ENCODE assay signal across 8 cellular contexts in genomic region chr13:48126944-48127814, GRCh38. TPM values are rescaled to one million over a fixed set of nuclear protein-coding genes. Genes with fewer than 3 reads are reported as not detected.
A peak's percentile ranks its signal among the peaks of the same experiment; 100 is the strongest.
DNase-seq lines count a peak whose midpoint lies in the region; ATAC-seq, FAIRE-seq and TF ChIP-seq lines count a peak whose summit lies in the region.

No MANE protein-coding gene starts in this region.

- H3K27me3 Mint-ChIP-seq in activated naive CD8-positive, alpha-beta T cell treated with anti-CD3 and anti-CD28 coated beads for 36 hours, result no peaks in the 10 kb centered on the region
- H3K27me3 Mint-ChIP-seq in osteocyte (ENCODE audit: unreplicated experiment), result peaks cover 23% of the 10 kb centered on the region

- no TSS peak for BruUV-seq in Panc1 (replicated peaks; lab: Mats Ljungman, UMichigan)

- no peaks in the 10 kb centered on the region for H3K9me3 Mint-ChIP-seq in activated naive CD8-positive, alpha-beta T cell treated with anti-CD3 and anti-CD28 coated beads for 36 hours
- H3K9me3 Mint-ChIP-seq in osteocyte (ENCODE audit: unreplicated experiment), result no peaks in the 10 kb centered on the region

- no peaks in the 10 kb centered on the region for H3K27me3 ChIP-seq in Panc1 (ENCODE audit: control insufficient read depth, insufficient read depth, low read length)

- POLR2A ChIA-PET in Panc1 (lab: Charles Lee), result no interaction called here

- no peak overlapping the region for H3K4me3 ChIP-seq in Panc1 (ENCODE audit: low read depth in 2 of 2, low read length in 2 of 2)

- peak; percentile 83 to 85 for DNase-seq in AML-193 (lab: John Stamatoyannopoulos, UW)
- DNase-seq in GM18507 (ENCODE audit: extremely low spot score, insufficient read length, low read depth), result peak; percentile 22
- DNase-seq in HuH-7.5 (ENCODE audit: low spot score), result peak; percentile 32
- DNase-seq in Panc1 (ENCODE audit: low read depth, low spot score), result peak; percentile 42
- peak; percentile 7 for DNase-seq in activated naive CD8-positive, alpha-beta T cell treated with anti-CD3 and anti-CD28 coated beads for 36 hours
- peak; percentile 70 for DNase-seq in globus pallidus (ENCODE audit: low spot score)
- DNase-seq in osteocyte (ENCODE audit: extremely low spot score, unreplicated experiment), result no peak

- FAIRE-seq in GM18507 (lab: Jason Lieb, UNC), result peak; percentile 93

- in situ Hi-C loops in Panc1 (cut with HindIII; ENCODE audit: low pct_unique_long_range_greater_than_20kb, low sequenced_read_pairs), result no loop called here

- peak overlapping the region; percentile 2 for H3K4me3 Mint-ChIP-seq in activated naive CD8-positive, alpha-beta T cell treated with anti-CD3 and anti-CD28 coated beads for 36 hours
- no peak overlapping the region for H3K4me3 Mint-ChIP-seq in osteocyte (ENCODE audit: unreplicated experiment)

- H3K9me3 ChIP-seq in Panc1 (ENCODE audit: control insufficient read depth, insufficient read depth, low read depth, low read length), result no peaks in the 10 kb centered on the region

- no peaks in the 10 kb centered on the region for H3K36me3 Mint-ChIP-seq in activated naive CD8-positive, alpha-beta T cell treated with anti-CD3 and anti-CD28 coated beads for 36 hours
- no peaks in the 10 kb centered on the region for H3K36me3 Mint-ChIP-seq in osteocyte (ENCODE audit: unreplicated experiment)

- ATAC-seq in Panc1, result peak; percentile 70; the same call in 1 of the 2 replicates
- ATAC-seq in GM18870 (IDR thresholded peaks at IDR 0.05; ENCODE audit: unreplicated experiment), result no peak

- H3K36me3 ChIP-seq in Panc1 (ENCODE audit: control insufficient read depth, insufficient read depth, low read length), result no peaks in the 10 kb centered on the region

- CTCF ChIA-PET in Panc1 (lab: Charles Lee), result interaction anchor here (0.5 to 1.2 kb wide), 2 partner anchors 32 to 105 kb away, joined by 3 to 6 read pairs; partner anchors contain the start of gene ITM2B

- peak overlapping the region; percentile 69 for H3K27ac Mint-ChIP-seq in activated naive CD8-positive, alpha-beta T cell treated with anti-CD3 and anti-CD28 coated beads for 36 hours
- peak overlapping the region; percentile 0 for H3K27ac Mint-ChIP-seq in osteocyte (ENCODE audit: unreplicated experiment)

- H3K27ac ChIP-seq in Panc1 (ENCODE audit: low read length), result peak overlapping the region; percentile 13; the same call in 1 of the 2 replicates

- H3K4me1 Mint-ChIP-seq in activated naive CD8-positive, alpha-beta T cell treated with anti-CD3 and anti-CD28 coated beads for 36 hours, result peaks cover 19% of the 10 kb centered on the region
- H3K4me1 Mint-ChIP-seq in osteocyte (ENCODE audit: unreplicated experiment), result peaks cover 25% of the 10 kb centered on the region

- TF ChIP-seq CTCF in Panc1 (IDR thresholded peaks at IDR 0.05) (peak; percentile 75), osteocyte (IDR thresholded peaks at IDR 0.05) (peak; percentile 76)

- intact Hi-C loops in Panc1 (cut with micrococcal nuclease; ENCODE audit: unreplicated experiment), result loop anchor here (5.0 kb wide), 2 partner anchors 105 to 455 kb away; partner anchors contain the start of gene ITM2B

- no peaks in the 10 kb centered on the region for H3K4me1 ChIP-seq in Panc1 (ENCODE audit: control insufficient read depth, insufficient read depth, low read length)

RNA-seq across cellular contexts. Expression of gene MED4, which starts 32.3 kb away (rescaled TPM):
- total RNA-seq in Panc1 (2021; ENCODE audit: unreplicated experiment) (26.5 TPM), osteocyte (38.6 and 44.2 TPM in 2 replicates)
- polyA plus RNA-seq in Panc1 (2012; ENCODE audit: insufficient read length), result 20.8 TPM
- 10 to 100 TPM; 66.3 to 66.8 TPM for total RNA-seq in activated naive CD8-positive, alpha-beta T cell treated with anti-CD3 and anti-CD28 coated beads for 36 hours
